In genomic region chr19:16887353-16888265, GRCh38 we compare ENCODE assay signal across 20 cellular contexts. TPM values are rescaled to one million over a fixed set of nuclear protein-coding genes. Genes with fewer than 3 reads are reported as not detected.
DNase-seq lines count a peak whose midpoint lies in the region; FAIRE-seq and TF ChIP-seq lines count a peak whose summit lies in the region.
"Had no signal": no experiment of that assay in that cellular context is flagged by ENCODE, and none has a peak within 500 bp of the region (broad histone marks: within the 10 kb centered on the region; RNA-seq: fewer than 3 reads in every experiment).

No MANE protein-coding gene starts in this region.

- H3K36me3 ChIP-seq in esophagus muscularis mucosa = no peaks in the 10 kb centered on the region
- no peaks in the 10 kb centered on the region for H3K36me3 ChIP-seq in smooth muscle cell (ENCODE audit: low read depth)

- TF ChIP-seq EP300 in esophagus muscularis mucosa (IDR thresholded peaks at IDR 0.05) = no peak

- CTCF ChIA-PET in activated CD4-positive, alpha-beta T cell treated with anti-CD3 and anti-CD28 coated beads, Interleukin-2, amount 10 ng/mL, durations not matched to agents 7 days and 5 days (lab: Charles Lee) = interaction anchor here (0.6 kb wide), 1 partner anchor 1014 kb away, joined by 3 read pairs; no protein-coding TSS in a partner anchor

- WGBS in esophagus muscularis mucosa = 70% methylated on average over 17 of the region's 17 CpGs
- WGBS in smooth muscle cell (ENCODE audit: low lambda C conversion rate) = 80% methylated on average over 17 of the region's 17 CpGs

- peaks cover 33% of the 10 kb centered on the region for H3K4me1 Mint-ChIP-seq in activated CD4-positive, alpha-beta T cell treated with anti-CD3 and anti-CD28 coated beads, Interleukin-2, amount 10 ng/mL, durations not matched to agents 7 days and 5 days

- intact Hi-C loops in esophagus muscularis mucosa (cut with DNase I) = no loop called here

- TF ChIP-seq CTCF in esophagus muscularis mucosa (IDR thresholded peaks at IDR 0.05) (no peak), smooth muscle cell (IDR thresholded peaks at IDR 0.05; ENCODE audit: borderline replicate concordance, insufficient read depth, poor library complexity, severe bottlenecking) (no peak)

- POLR2A ChIA-PET in activated CD4-positive, alpha-beta T cell treated with anti-CD3 and anti-CD28 coated beads, Interleukin-2, amount 10 ng/mL, durations not matched to agents 7 days and 5 days (lab: Charles Lee) = no interaction called here

- peaks cover 0 to 32% (median 6%) of the 10 kb centered on the region in 4 donors for H3K27me3 ChIP-seq in esophagus muscularis mucosa
- no peaks in the 10 kb centered on the region for H3K27me3 ChIP-seq in smooth muscle cell (ENCODE audit: low read depth)

- H3K9me3 Mint-ChIP-seq in activated CD4-positive, alpha-beta T cell treated with anti-CD3 and anti-CD28 coated beads, Interleukin-2, amount 10 ng/mL, durations not matched to agents 7 days and 5 days = peaks cover 4% of the 10 kb centered on the region

- H3F3A ChIP-seq in smooth muscle cell (ENCODE audit: low read depth) = no peaks in the 10 kb centered on the region

- no peaks in the 10 kb centered on the region for H4K20me1 ChIP-seq in smooth muscle cell (ENCODE audit: low read depth)

- no peak for TF ChIP-seq POLR2A in esophagus muscularis mucosa (IDR thresholded peaks at IDR 0.05; ENCODE audit: low read depth)
- no peak for TF ChIP-seq POLR2A in H54 (IDR thresholded peaks at IDR 0.05; ENCODE audit: low read depth, low read length)

- peaks cover 4% of the 10 kb centered on the region for H3K36me3 Mint-ChIP-seq in activated CD4-positive, alpha-beta T cell treated with anti-CD3 and anti-CD28 coated beads, Interleukin-2, amount 10 ng/mL, durations not matched to agents 7 days and 5 days (ENCODE audit: low read depth)

- H3K9me3 ChIP-seq in esophagus muscularis mucosa (peaks cover 0 to 9% (median 0%) of the 10 kb centered on the region in 4 donors), smooth muscle cell (replicated peaks; ENCODE audit: low read depth) (peaks cover 3% of the 10 kb centered on the region)

- DNase-seq in activated CD4-positive, alpha-beta T cell treated with anti-CD3 and anti-CD28 coated beads, Interleukin-2, amount 10 ng/mL, durations not matched to agents 7 days and 5 days = no peak
- no peak for DNase-seq in activated CD4-positive, alpha-beta T cell treated with anti-CD3 and anti-CD28 coated beads, Interleukin-2, amount 50 U/mL, for 48 hours
- peak; percentile 93 for DNase-seq in OCI-M2 (lab: John Stamatoyannopoulos, UW; ENCODE audit: unreplicated experiment)
- no peak for DNase-seq in esophagus muscularis mucosa (ENCODE audit: extremely low spot score)
- DNase-seq in smooth muscle cell (lab: John Stamatoyannopoulos, UW; ENCODE audit: unreplicated experiment) = no peak
- no peak for DNase-seq in H54 (ENCODE audit: insufficient read length, low spot score)
- no peak for DNase-seq in NCI-H345 treated with DMSO at 0.1 percent for 48 hours (lab: John Stamatoyannopoulos, UW; ENCODE audit: unreplicated experiment)
- no peak for DNase-seq in HK-2 (ENCODE audit: unreplicated experiment)
- DNase-seq: activated CD8-positive, alpha-beta memory T cell treated with anti-CD3 and anti-CD28 coated beads, Interleukin-2, amount 50 U/mL, for 4 hours; activated naive CD4-positive, alpha-beta T cell; cortex of kidney; H7; hypothalamus; naive thymus-derived CD4-positive, alpha-beta T cell; NCI-H2081 treated with DMSO at 0.1 percent for 48 hours; stimulated activated CD4-positive, alpha-beta T cell treated with anti-CD3 and anti-CD28 coated beads, Interleukin-1b, Interleukin-23, amount 100 ng/mL, for 48 hours; T-cell had no signal

- H2AFZ ChIP-seq in smooth muscle cell (ENCODE audit: low read depth) = no peak overlapping the region

- no peak overlapping the region for H3K4me3 Mint-ChIP-seq in activated CD4-positive, alpha-beta T cell treated with anti-CD3 and anti-CD28 coated beads, Interleukin-2, amount 10 ng/mL, durations not matched to agents 7 days and 5 days
- H3K4me3 Mint-ChIP-seq: CD4-positive, CD25-positive, alpha-beta regulatory T cell; T-cell had no signal

- H3K27ac Mint-ChIP-seq in activated CD4-positive, alpha-beta T cell treated with anti-CD3 and anti-CD28 coated beads, Interleukin-2, amount 10 ng/mL, durations not matched to agents 7 days and 5 days = peak overlapping the region; percentile 41
- H3K27ac Mint-ChIP-seq: CD4-positive, CD25-positive, alpha-beta regulatory T cell; T-cell had no signal

- H3K4me2 ChIP-seq in smooth muscle cell = no peak overlapping the region

- peaks cover 14 to 39% (median 29%) of the 10 kb centered on the region in 4 donors for H3K4me1 ChIP-seq in esophagus muscularis mucosa
- H3K4me1 ChIP-seq in smooth muscle cell (ENCODE audit: low read depth) = no peaks in the 10 kb centered on the region

- H3K27me3 Mint-ChIP-seq in activated CD4-positive, alpha-beta T cell treated with anti-CD3 and anti-CD28 coated beads, Interleukin-2, amount 10 ng/mL, durations not matched to agents 7 days and 5 days = peaks cover 3% of the 10 kb centered on the region

- FAIRE-seq in H54 (lab: Jason Lieb, UNC) = no peak
- FAIRE-seq: astrocyte had no signal

- H3K9ac ChIP-seq in smooth muscle cell (ENCODE audit: low read depth) = peak overlapping the region; percentile 34

- no peak overlapping the region for H3K4me3 ChIP-seq in esophagus muscularis mucosa
- no peak overlapping the region for H3K4me3 ChIP-seq in smooth muscle cell

- no peaks in the 10 kb centered on the region for H3K79me2 ChIP-seq in smooth muscle cell (ENCODE audit: low read depth)

- peak overlapping the region; percentile 17 to 67 (median 38) for H3K27ac ChIP-seq in esophagus muscularis mucosa (replicated peaks in 1 of 4)
- peak overlapping the region; percentile 67 for H3K27ac ChIP-seq in smooth muscle cell (ENCODE audit: low read depth)

RNA-seq across cellular contexts. Expression of gene F2RL3, which starts 1.2 kb away (rescaled TPM):
- total RNA-seq in activated CD4-positive, alpha-beta T cell treated with anti-CD3 and anti-CD28 coated beads, Interleukin-2, amount 10 ng/mL, durations not matched to agents 7 days and 5 days = under 1 TPM; 0.35 to 0.65 TPM
- 1 to 10 TPM; 2.5 to 6.5 (median 5.0) TPM for total RNA-seq in esophagus muscularis mucosa
- total RNA-seq in smooth muscle cell = 0.04 and 2.1 TPM in 2 replicates
- polyA plus RNA-seq in smooth muscle cell = 1.2 and 2.2 TPM in 2 replicates
- total RNA-seq: astrocyte, H7, temporal lobe had no signal
- polyA plus RNA-seq: CD4-positive, CD25-positive, alpha-beta regulatory T cell; naive thymus-derived CD4-positive, alpha-beta T cell had no signal

RNA-seq across cellular contexts. Expression of gene SIN3B, which starts 58.4 kb away (rescaled TPM):
- 10 to 100 TPM; 31.4 to 33.6 TPM for total RNA-seq in activated CD4-positive, alpha-beta T cell treated with anti-CD3 and anti-CD28 coated beads, Interleukin-2, amount 10 ng/mL, durations not matched to agents 7 days and 5 days
- total RNA-seq in esophagus muscularis mucosa (10 to 100 TPM; 25.3 to 53.9 (median 36.1) TPM), smooth muscle cell (22.4 and 25.1 TPM in 2 replicates)
- polyA plus RNA-seq in smooth muscle cell = 16.5 and 29.2 TPM in 2 replicates
